In genomic region chr1:18957136-18957521, GRCh38 we compare ENCODE assay signal across 8 cellular contexts. TPM values are rescaled to one million over a fixed set of nuclear protein-coding genes. Genes with fewer than 3 reads are reported as not detected.
DNase-seq lines count a peak whose midpoint lies in the region; ATAC-seq and TF ChIP-seq lines count a peak whose summit lies in the region.

No MANE protein-coding gene starts in this region.

- no peak overlapping the region for H3K4ac ChIP-seq in H9 (ENCODE audit: low read depth, low read length)

- H2BK15ac ChIP-seq in H9 (ENCODE audit: low read depth, low read length): no peak overlapping the region

- peak overlapping the region; percentile 30 for H3K4me2 ChIP-seq in H9 (ENCODE audit: insufficient read depth, insufficient read length, low read length)

- no peak overlapping the region for H4K5ac ChIP-seq in H9 (ENCODE audit: insufficient read length, low read depth, low read length)

- peaks cover 5% of the 10 kb centered on the region; the same call in 1 of the 2 replicates for H3K27me3 ChIP-seq in H9 (ENCODE audit: insufficient read depth, low read length)
- H3K27me3 ChIP-seq in right atrium auricular region: no peaks in the 10 kb centered on the region
- peaks cover 0 to 3% (median 0%) of the 10 kb centered on the region in 3 donors for H3K27me3 ChIP-seq in skeletal muscle tissue (ENCODE audit: control insufficient read depth in 3 of 3, insufficient read depth in 3 of 3, low read length in 3 of 3)

- H3K36me3 ChIP-seq in right atrium auricular region: no peaks in the 10 kb centered on the region
- no peaks in the 10 kb centered on the region for H3K36me3 ChIP-seq in skeletal muscle tissue (ENCODE audit: control insufficient read depth in 3 of 3, insufficient read depth in 3 of 3, low read length in 3 of 3)

- no peak for TF ChIP-seq CTCF in H9 (conservative IDR thresholded peaks at IDR 0.05)
- TF ChIP-seq CTCF in activated CD8-positive, alpha-beta T cell treated with anti-CD3 and anti-CD28 coated beads for 36 hours (IDR thresholded peaks at IDR 0.05): no peak
- TF ChIP-seq CTCF in right atrium auricular region (IDR thresholded peaks at IDR 0.05): no peak

- H2AK5ac ChIP-seq in H9 (ENCODE audit: insufficient read length, low read length): no peak overlapping the region

- peaks cover 5% of the 10 kb centered on the region for H3K23me2 ChIP-seq in H9 (ENCODE audit: insufficient read length, low read depth, low read length, poor library complexity, severe bottlenecking)

- CTCF ChIA-PET in activated CD8-positive, alpha-beta T cell treated with anti-CD3 and anti-CD28 coated beads for 36 hours (lab: Charles Lee): interaction anchor here (1.4 to 4.0 kb wide), 6 partner anchors 12 to 52 kb away, joined by 3 to 17 read pairs (median 6); no protein-coding TSS in a partner anchor

- H3K9me3 Mint-ChIP-seq in H9: no peaks in the 10 kb centered on the region
- H3K9me3 Mint-ChIP-seq in activated CD8-positive, alpha-beta T cell treated with anti-CD3 and anti-CD28 coated beads for 36 hours: no peaks in the 10 kb centered on the region

- no peak overlapping the region for H2BK20ac ChIP-seq in H9 (ENCODE audit: low read depth, low read length, poor library complexity, severe bottlenecking)

- DNase-seq in H9 (peak; percentile 63), right atrium auricular region (ENCODE audit: low spot score) (no peak), NCI-H524 (lab: John Stamatoyannopoulos, UW) (no peak), CD1c-positive myeloid dendritic cell (ENCODE audit: extremely low spot score) (no peak)
- peak; percentile 45 for DNase-seq in activated CD8-positive, alpha-beta T cell treated with anti-CD3 and anti-CD28 coated beads for 36 hours

- H4K20me1 ChIP-seq in H9 (ENCODE audit: control insufficient read depth, insufficient read depth, insufficient read length): no peaks in the 10 kb centered on the region

- no peak overlapping the region for H2BK12ac ChIP-seq in H9 (ENCODE audit: insufficient read length, low read depth, low read length)

- H3K27ac Mint-ChIP-seq in H9: peak overlapping the region in 1 of 3 experiments; percentile 80; a peak in 1 of 7 replicates
- peak overlapping the region; percentile 85 for H3K27ac Mint-ChIP-seq in activated CD8-positive, alpha-beta T cell treated with anti-CD3 and anti-CD28 coated beads for 36 hours

- no peak overlapping the region for H3T11ph ChIP-seq in H9 (ENCODE audit: low read length)

- no peak overlapping the region for H2AFZ ChIP-seq in H9 (ENCODE audit: low read length)

- H3K4me1 ChIP-seq in H9 (ENCODE audit: insufficient read depth, low read length) (no peaks in the 10 kb centered on the region; the same call in 1 of the 2 replicates), right atrium auricular region (peaks cover 0 to 32% of the 10 kb centered on the region in 2 donors), skeletal muscle tissue (ENCODE audit: control insufficient read depth in 3 of 3, insufficient read depth in 3 of 3, low read length in 3 of 3) (peaks cover 20 to 26% (median 24%) of the 10 kb centered on the region in 3 donors)

- H3K9me3 ChIP-seq in H9 (ENCODE audit: control insufficient read depth, low read depth, low read length): no peaks in the 10 kb centered on the region
- H3K9me3 ChIP-seq in right atrium auricular region: no peaks in the 10 kb centered on the region
- H3K9me3 ChIP-seq in skeletal muscle tissue (ENCODE audit: control insufficient read depth in 3 of 3, low read length in 3 of 3): no peaks in the 10 kb centered on the region

- H4K91ac ChIP-seq in H9 (ENCODE audit: insufficient read length, low read depth, low read length): no peak overlapping the region

- POLR2A ChIA-PET in activated CD8-positive, alpha-beta T cell treated with anti-CD3 and anti-CD28 coated beads for 36 hours (lab: Charles Lee): interaction anchor here (0.5 to 9.3 kb wide), 4 partner anchors 8 to 832 kb away, joined by 3 to 139 read pairs (median 10); no protein-coding TSS in a partner anchor

- H3K14ac ChIP-seq in H9 (ENCODE audit: insufficient read depth, low read length): 0 out of 2 replicates have a peak overlapping the region, but pooled peaks have one; percentile 63

- no peak overlapping the region for H3K23ac ChIP-seq in H9 (ENCODE audit: insufficient read length, low read depth, low read length)

- H3K27me3 Mint-ChIP-seq in H9 (ENCODE audit: low read depth): peaks cover 65% of the 10 kb centered on the region
- no peaks in the 10 kb centered on the region for H3K27me3 Mint-ChIP-seq in activated CD8-positive, alpha-beta T cell treated with anti-CD3 and anti-CD28 coated beads for 36 hours

- H3K56ac ChIP-seq in H9 (ENCODE audit: insufficient read length, low read depth, low read length): no peak overlapping the region

- H3K79me2 ChIP-seq in H9 (ENCODE audit: insufficient read depth, low read length): no peaks in the 10 kb centered on the region

- H2BK120ac ChIP-seq in H9 (ENCODE audit: low read depth, low read length, poor library complexity, severe bottlenecking): no peak overlapping the region

- WGBS in H9 (ENCODE audit: extremely low coverage, insufficient read length, low lambda C conversion rate): no CpG with 5 or more reads among the region's 27 CpGs

- H4K8ac ChIP-seq in H9 (replicated peaks; ENCODE audit: insufficient read length, low read depth, low read length): no peak overlapping the region

- no peaks in the 10 kb centered on the region; a peak in 1 of 7 replicates for H3K36me3 Mint-ChIP-seq in H9 (ENCODE audit: insufficient read depth in 1 of 3, low read depth in 3 of 3)
- peaks cover 10% of the 10 kb centered on the region for H3K36me3 Mint-ChIP-seq in activated CD8-positive, alpha-beta T cell treated with anti-CD3 and anti-CD28 coated beads for 36 hours (ENCODE audit: low read depth)

- ATAC-seq in activated CD8-positive, alpha-beta T cell treated with anti-CD3 and anti-CD28 coated beads for 36 hours: peak; percentile 1
- ATAC-seq in HG02798 (IDR thresholded peaks at IDR 0.05; ENCODE audit: poor library complexity, unreplicated experiment): no peak
- ATAC-seq in GM21447 (IDR thresholded peaks at IDR 0.05; ENCODE audit: unreplicated experiment): no peak

- H3K4me3 ChIP-seq in right atrium auricular region (peak overlapping the region; percentile 32 to 75), skeletal muscle tissue (ENCODE audit: low read length in 3 of 3) (peak overlapping the region; percentile 69 to 86 (median 82))

- no peaks in the 10 kb centered on the region for H3K79me1 ChIP-seq in H9 (ENCODE audit: insufficient read depth, low read depth, low read length, poor library complexity, severe bottlenecking)

- peaks cover 12 to 28% of the 10 kb centered on the region in 2 experiments for H3K4me1 Mint-ChIP-seq in H9
- peaks cover 50% of the 10 kb centered on the region for H3K4me1 Mint-ChIP-seq in activated CD8-positive, alpha-beta T cell treated with anti-CD3 and anti-CD28 coated beads for 36 hours (ENCODE audit: low read depth)

- peak overlapping the region; percentile 73 to 88 for H3K4me3 Mint-ChIP-seq in H9
- peak overlapping the region; percentile 81 for H3K4me3 Mint-ChIP-seq in activated CD8-positive, alpha-beta T cell treated with anti-CD3 and anti-CD28 coated beads for 36 hours

- H2BK5ac ChIP-seq in H9 (ENCODE audit: insufficient read length, low read length): no peak overlapping the region

- H3K27ac ChIP-seq in H9 (ENCODE audit: insufficient read length, low read depth, low read length) (no peak overlapping the region), right atrium auricular region (peak overlapping the region; percentile 28 to 69), skeletal muscle tissue (ENCODE audit: low read depth, low read length) (no peak overlapping the region)

- peak overlapping the region; percentile 16 for H3K18ac ChIP-seq in H9 (ENCODE audit: insufficient read length, low read depth, low read length)

- intact Hi-C loops in activated CD8-positive, alpha-beta T cell treated with anti-CD3 and anti-CD28 coated beads for 36 hours (cut with micrococcal nuclease): no loop called here

- no peak overlapping the region for H3K9ac ChIP-seq in H9 (ENCODE audit: extremely low read depth, insufficient read length, low read length)
- peak overlapping the region; percentile 66 to 83 (median 81) for H3K9ac ChIP-seq in skeletal muscle tissue (ENCODE audit: low read depth in 1 of 3, low read length in 3 of 3)

RNA-seq across cellular contexts. Expression of gene IFFO2, which starts 0.7 kb away (rescaled TPM):
- total RNA-seq in H9 (2021): 3.6 and 6.1 TPM in 2 replicates
- 10 to 100 TPM; 23.7 to 26.4 TPM for total RNA-seq in activated CD8-positive, alpha-beta T cell treated with anti-CD3 and anti-CD28 coated beads for 36 hours
- total RNA-seq in right atrium auricular region: 10 to 100 TPM in 1 of 2 donors, 1 to 10 TPM in 1; 2.3 to 14.0 TPM
- 3.7 TPM for total RNA-seq in skeletal muscle tissue

RNA-seq across cellular contexts. Expression of gene ALDH4A1, which starts 54.8 kb away (rescaled TPM):
- 26.1 TPM in 2 replicates for total RNA-seq in H9 (2021)
- 1 to 10 TPM; 3.9 to 4.3 TPM for total RNA-seq in activated CD8-positive, alpha-beta T cell treated with anti-CD3 and anti-CD28 coated beads for 36 hours
- 10 to 100 TPM; 22.6 to 27.3 TPM for total RNA-seq in right atrium auricular region
- 6.3 TPM for total RNA-seq in skeletal muscle tissue

Comparison
In these comparisons a context has a peak if more than half of its experiments do, and no peak if none do; other contexts are left out.
1. DNase-seq: peak in H9 (single experiment) and activated CD8-positive, alpha-beta T cell treated with anti-CD3 and anti-CD28 coated beads for 36 hours (single experiment); none in right atrium auricular region (single experiment), NCI-H524 (0 of 2) and CD1c-positive myeloid dendritic cell (single experiment).
2. H3K27ac ChIP-seq: peak in right atrium auricular region (2 of 2); none in H9 (single experiment) and skeletal muscle tissue (single experiment).